In the genomic region with DNA sequence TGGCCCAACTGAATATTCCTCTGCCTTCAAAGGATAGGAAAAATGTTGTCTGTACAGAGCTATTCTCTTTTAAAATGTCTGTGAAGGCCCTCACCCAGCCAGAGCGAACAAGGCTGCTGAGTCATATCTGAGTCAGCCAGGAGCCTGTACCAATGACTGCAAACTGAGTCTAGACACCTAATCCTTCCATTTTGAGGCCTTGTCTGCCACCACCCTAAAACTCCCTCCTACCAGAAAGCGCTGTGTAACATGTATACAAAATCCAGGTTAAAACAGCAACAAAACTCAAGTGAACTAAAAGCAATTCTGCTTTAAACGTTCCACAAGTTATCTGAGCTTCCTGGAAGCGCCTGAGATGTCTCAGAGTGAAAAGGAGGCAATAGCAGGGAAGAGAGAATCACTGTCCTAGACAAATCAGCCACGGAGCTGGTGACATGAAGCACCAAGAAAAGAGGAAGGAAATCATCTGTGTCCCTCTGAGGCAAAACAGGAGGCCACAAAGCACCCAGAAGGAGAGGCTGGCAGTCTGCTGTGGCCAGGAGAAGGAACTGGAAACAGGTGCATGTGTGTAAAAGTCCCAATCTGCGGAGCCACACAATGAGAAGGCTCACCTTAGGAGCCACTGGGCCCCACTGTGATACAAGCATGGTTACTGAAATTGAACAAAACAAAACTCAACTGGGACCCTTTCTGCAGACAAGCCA, we compare ENCODE assay signal across 9 cellular contexts. TPM values are rescaled to one million over a fixed set of nuclear protein-coding genes. Genes with fewer than 3 reads are reported as not detected.
DNase-seq lines count a peak whose midpoint lies in the region; ATAC-seq and TF ChIP-seq lines count a peak whose summit lies in the region.
"Had no signal": no experiment of that assay in that cellular context is flagged by ENCODE, and none has a peak within 500 bp of the region (broad histone marks: within the 10 kb centered on the region; RNA-seq: fewer than 3 reads in every experiment).

No MANE protein-coding gene starts in this region.

- no peak overlapping the region for H3K4me3 Mint-ChIP-seq in activated T-helper 2 cell treated with anti-CD3 and anti-CD28 coated beads, Interferon-gamma antibody, Interleukin-2, Interleukin-4, amounts not matched to agents 10 μg/mL and 5 μg/mL and 100 μg/mL, durations not matched to agents 14 hours and 24 hours and 36 hours (ENCODE audit: low read depth)

- no peaks in the 10 kb centered on the region for H3K27me3 ChIP-seq in left lung
- no peaks in the 10 kb centered on the region for H3K27me3 ChIP-seq in thymus (ENCODE audit: control insufficient read depth, insufficient read depth)

- peak; percentile 62 for DNase-seq in GM03348 (ENCODE audit: low spot score)
- DNase-seq in LHCN-M2 (ENCODE audit: low read depth), result peak; percentile 78
- DNase-seq in activated T-helper 2 cell treated with anti-CD3 and anti-CD28 coated beads, Interferon-gamma antibody, Interleukin-2, Interleukin-4, amounts not matched to agents 10 μg/mL and 5 μg/mL and 100 μg/mL, durations not matched to agents 14 hours and 24 hours and 36 hours (ENCODE audit: low spot score), result no peak
- no peak for DNase-seq in left lung
- DNase-seq in foreskin melanocyte, result no peak
- no peak for DNase-seq in NCI-H187 treated with DMSO at 0.1 percent for 48 hours (lab: John Stamatoyannopoulos, UW)
- DNase-seq: naive thymus-derived CD8-positive, alpha-beta T cell had no signal

- no peak overlapping the region for H3K4me3 ChIP-seq in left lung
- no peak overlapping the region for H3K4me3 ChIP-seq in thymus (ENCODE audit: low read length)

- WGBS in thymus, result 23% methylated on average over 6 of the region's 6 CpGs

- no peaks in the 10 kb centered on the region for H3K27me3 Mint-ChIP-seq in activated T-helper 2 cell treated with anti-CD3 and anti-CD28 coated beads, Interferon-gamma antibody, Interleukin-2, Interleukin-4, amounts not matched to agents 10 μg/mL and 5 μg/mL and 100 μg/mL, durations not matched to agents 14 hours and 24 hours and 36 hours (ENCODE audit: low read depth)
- H3K27me3 Mint-ChIP-seq: naive thymus-derived CD8-positive, alpha-beta T cell had no signal

- H3K36me3 Mint-ChIP-seq in activated T-helper 2 cell treated with anti-CD3 and anti-CD28 coated beads, Interferon-gamma antibody, Interleukin-2, Interleukin-4, amounts not matched to agents 10 μg/mL and 5 μg/mL and 100 μg/mL, durations not matched to agents 14 hours and 24 hours and 36 hours (ENCODE audit: low read depth), result peaks cover 3% of the 10 kb centered on the region

- intact Hi-C loops in activated T-helper 2 cell treated with anti-CD3 and anti-CD28 coated beads, Interferon-gamma antibody, Interleukin-2, Interleukin-4, amounts not matched to agents 10 μg/mL and 5 μg/mL and 100 μg/mL, durations not matched to agents 14 hours and 24 hours and 36 hours (cut with micrococcal nuclease), result no loop called here
- intact Hi-C loops in left lung (cut with DNase I), result loop anchor here in 1 of 2 donors (10.0 kb wide), 1 partner anchor 209 kb away; a partner anchor contains a TSS

- H3K4me1 ChIP-seq in left lung, result peaks cover 0 to 14% of the 10 kb centered on the region in 2 donors
- H3K4me1 ChIP-seq in thymus (ENCODE audit: control insufficient read depth, insufficient read depth, low read length), result no peaks in the 10 kb centered on the region

- peak overlapping the region in 1 of 2 donors; percentile 3 for H3K27ac ChIP-seq in left lung
- H3K27ac ChIP-seq in thymus (ENCODE audit: low read depth), result peak overlapping the region; percentile 8

- no peaks in the 10 kb centered on the region for H3K9me3 ChIP-seq in left lung
- no peaks in the 10 kb centered on the region for H3K9me3 ChIP-seq in thymus (ENCODE audit: control insufficient read depth)

- H3K4me1 Mint-ChIP-seq in activated T-helper 2 cell treated with anti-CD3 and anti-CD28 coated beads, Interferon-gamma antibody, Interleukin-2, Interleukin-4, amounts not matched to agents 10 μg/mL and 5 μg/mL and 100 μg/mL, durations not matched to agents 14 hours and 24 hours and 36 hours (ENCODE audit: low read depth), result peaks cover 12% of the 10 kb centered on the region

- H3K27ac Mint-ChIP-seq in activated T-helper 2 cell treated with anti-CD3 and anti-CD28 coated beads, Interferon-gamma antibody, Interleukin-2, Interleukin-4, amounts not matched to agents 10 μg/mL and 5 μg/mL and 100 μg/mL, durations not matched to agents 14 hours and 24 hours and 36 hours, result peak overlapping the region; percentile 40

- peak; percentile 73 for ATAC-seq in GM21723 (IDR thresholded peaks at IDR 0.05; ENCODE audit: unreplicated experiment)
- ATAC-seq in left lung, result peak; percentile 56

- H3K9me3 Mint-ChIP-seq in activated T-helper 2 cell treated with anti-CD3 and anti-CD28 coated beads, Interferon-gamma antibody, Interleukin-2, Interleukin-4, amounts not matched to agents 10 μg/mL and 5 μg/mL and 100 μg/mL, durations not matched to agents 14 hours and 24 hours and 36 hours, result no peaks in the 10 kb centered on the region
- H3K9me3 Mint-ChIP-seq: naive thymus-derived CD8-positive, alpha-beta T cell had no signal

- TF ChIP-seq CTCF in left lung (IDR thresholded peaks at IDR 0.05), result no peak

- no peaks in the 10 kb centered on the region for H3K36me3 ChIP-seq in left lung
- H3K36me3 ChIP-seq in thymus (ENCODE audit: control insufficient read depth, insufficient read depth), result no peaks in the 10 kb centered on the region

RNA-seq across cellular contexts. Expression of a gene that starts 10.2 kb away (rescaled TPM):
- total RNA-seq in LHCN-M2 (2014; rRNA removed) (3.2 and 3.6 TPM in 2 replicates), left lung (10 to 100 TPM; 11.7 to 12.4 TPM)
- 8.4 TPM for polyA plus RNA-seq in LHCN-M2 (2012)
- 2.2 and 3.1 TPM in 2 replicates for total RNA-seq in activated T-helper 2 cell treated with anti-CD3 and anti-CD28 coated beads, Interferon-gamma antibody, Interleukin-2, Interleukin-4, amounts not matched to agents 10 μg/mL and 5 μg/mL and 100 μg/mL, durations not matched to agents 14 hours and 24 hours and 36 hours
- polyA plus RNA-seq in thymus, result 14.8 TPM

RNA-seq across cellular contexts. Expression of a gene that starts 51.3 kb away (rescaled TPM):
- total RNA-seq in LHCN-M2 (2014; rRNA removed), result not detected in 2 replicates
- not detected for polyA plus RNA-seq in LHCN-M2 (2012)
- 0.18 TPM in 1 of 2 replicates, not detected in the other for total RNA-seq in activated T-helper 2 cell treated with anti-CD3 and anti-CD28 coated beads, Interferon-gamma antibody, Interleukin-2, Interleukin-4, amounts not matched to agents 10 μg/mL and 5 μg/mL and 100 μg/mL, durations not matched to agents 14 hours and 24 hours and 36 hours
- under 1 TPM in 1 of 2 donors, not detected in 1; 0.13 TPM for total RNA-seq in left lung
- polyA plus RNA-seq in thymus, result 0.68 TPM

Comparison
In these comparisons a context has a peak if more than half of its experiments do, and no peak if none do; other contexts are left out.
1. DNase-seq: peak in GM03348 (single experiment) and LHCN-M2 (single experiment); none in activated T-helper 2 cell treated with anti-CD3 and anti-CD28 coated beads, Interferon-gamma antibody, Interleukin-2, Interleukin-4, amounts not matched to agents 10 μg/mL and 5 μg/mL and 100 μg/mL, durations not matched to agents 14 hours and 24 hours and 36 hours (single experiment), left lung (0 of 2), foreskin melanocyte (single experiment) and NCI-H187 treated with DMSO at 0.1 percent for 48 hours (single experiment).